ENCODE assay signal across 1 cellular context in the genomic region with DNA sequence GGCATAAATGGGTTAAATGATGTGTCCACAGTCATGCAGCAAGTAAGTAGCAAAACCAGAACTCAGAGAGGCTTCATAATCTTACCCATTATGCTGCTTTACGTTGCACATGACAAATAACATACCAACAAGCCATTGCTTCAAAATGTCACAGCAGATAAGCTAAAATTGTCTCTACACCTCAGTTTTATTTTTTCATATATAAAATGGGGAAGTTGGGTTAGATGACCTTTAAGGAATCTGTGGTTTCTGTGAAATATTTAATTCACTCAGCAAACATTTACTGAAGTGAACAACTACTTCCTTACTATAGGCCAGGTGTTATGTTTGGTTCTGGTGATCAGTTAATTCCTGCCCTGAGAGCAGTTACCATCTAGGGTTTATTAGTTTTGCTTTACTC.
TF ChIP-seq lines count a peak whose summit lies in the region.

No MANE protein-coding gene starts in this region.

TF ChIP-seq in HepG2, 621 proteins besides CTCF, POLR2A, EP300 and RAD21:
- TF ChIP-seq, protein P1, sequence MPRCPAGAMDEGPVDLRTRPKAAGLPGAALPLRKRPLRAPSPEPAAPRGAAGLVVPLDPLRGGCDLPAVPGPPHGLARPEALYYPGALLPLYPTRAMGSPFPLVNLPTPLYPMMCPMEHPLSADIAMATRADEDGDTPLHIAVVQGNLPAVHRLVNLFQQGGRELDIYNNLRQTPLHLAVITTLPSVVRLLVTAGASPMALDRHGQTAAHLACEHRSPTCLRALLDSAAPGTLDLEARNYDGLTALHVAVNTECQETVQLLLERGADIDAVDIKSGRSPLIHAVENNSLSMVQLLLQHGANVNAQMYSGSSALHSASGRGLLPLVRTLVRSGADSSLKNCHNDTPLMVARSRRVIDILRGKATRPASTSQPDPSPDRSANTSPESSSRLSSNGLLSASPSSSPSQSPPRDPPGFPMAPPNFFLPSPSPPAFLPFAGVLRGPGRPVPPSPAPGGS (CRISPR knock-in tag; IDR thresholded peaks at IDR 0.05): no peak
- TF ChIP-seq WIZ (CRISPR knock-in tag; IDR thresholded peaks at IDR 0.05): no peak
- TF ChIP-seq, protein P2, sequence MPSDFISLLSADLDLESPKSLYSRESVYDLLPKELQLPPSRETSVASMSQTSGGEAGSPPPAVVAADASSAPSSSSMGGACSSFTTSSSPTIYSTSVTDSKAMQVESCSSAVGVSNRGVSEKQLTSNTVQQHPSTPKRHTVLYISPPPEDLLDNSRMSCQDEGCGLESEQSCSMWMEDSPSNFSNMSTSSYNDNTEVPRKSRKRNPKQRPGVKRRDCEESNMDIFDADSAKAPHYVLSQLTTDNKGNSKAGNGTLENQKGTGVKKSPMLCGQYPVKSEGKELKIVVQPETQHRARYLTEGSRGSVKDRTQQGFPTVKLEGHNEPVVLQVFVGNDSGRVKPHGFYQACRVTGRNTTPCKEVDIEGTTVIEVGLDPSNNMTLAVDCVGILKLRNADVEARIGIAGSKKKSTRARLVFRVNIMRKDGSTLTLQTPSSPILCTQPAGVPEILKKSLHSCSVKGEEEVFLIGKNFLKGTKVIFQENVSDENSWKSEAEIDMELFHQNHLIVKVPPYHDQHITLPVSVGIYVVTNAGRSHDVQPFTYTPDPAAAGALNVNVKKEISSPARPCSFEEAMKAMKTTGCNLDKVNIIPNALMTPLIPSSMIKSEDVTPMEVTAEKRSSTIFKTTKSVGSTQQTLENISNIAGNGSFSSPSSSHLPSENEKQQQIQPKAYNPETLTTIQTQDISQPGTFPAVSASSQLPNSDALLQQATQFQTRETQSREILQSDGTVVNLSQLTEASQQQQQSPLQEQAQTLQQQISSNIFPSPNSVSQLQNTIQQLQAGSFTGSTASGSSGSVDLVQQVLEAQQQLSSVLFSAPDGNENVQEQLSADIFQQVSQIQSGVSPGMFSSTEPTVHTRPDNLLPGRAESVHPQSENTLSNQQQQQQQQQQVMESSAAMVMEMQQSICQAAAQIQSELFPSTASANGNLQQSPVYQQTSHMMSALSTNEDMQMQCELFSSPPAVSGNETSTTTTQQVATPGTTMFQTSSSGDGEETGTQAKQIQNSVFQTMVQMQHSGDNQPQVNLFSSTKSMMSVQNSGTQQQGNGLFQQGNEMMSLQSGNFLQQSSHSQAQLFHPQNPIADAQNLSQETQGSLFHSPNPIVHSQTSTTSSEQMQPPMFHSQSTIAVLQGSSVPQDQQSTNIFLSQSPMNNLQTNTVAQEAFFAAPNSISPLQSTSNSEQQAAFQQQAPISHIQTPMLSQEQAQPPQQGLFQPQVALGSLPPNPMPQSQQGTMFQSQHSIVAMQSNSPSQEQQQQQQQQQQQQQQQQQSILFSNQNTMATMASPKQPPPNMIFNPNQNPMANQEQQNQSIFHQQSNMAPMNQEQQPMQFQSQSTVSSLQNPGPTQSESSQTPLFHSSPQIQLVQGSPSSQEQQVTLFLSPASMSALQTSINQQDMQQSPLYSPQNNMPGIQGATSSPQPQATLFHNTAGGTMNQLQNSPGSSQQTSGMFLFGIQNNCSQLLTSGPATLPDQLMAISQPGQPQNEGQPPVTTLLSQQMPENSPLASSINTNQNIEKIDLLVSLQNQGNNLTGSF (CRISPR knock-in tag; IDR thresholded peaks at IDR 0.05): no peak
- TF ChIP-seq, protein P3, sequence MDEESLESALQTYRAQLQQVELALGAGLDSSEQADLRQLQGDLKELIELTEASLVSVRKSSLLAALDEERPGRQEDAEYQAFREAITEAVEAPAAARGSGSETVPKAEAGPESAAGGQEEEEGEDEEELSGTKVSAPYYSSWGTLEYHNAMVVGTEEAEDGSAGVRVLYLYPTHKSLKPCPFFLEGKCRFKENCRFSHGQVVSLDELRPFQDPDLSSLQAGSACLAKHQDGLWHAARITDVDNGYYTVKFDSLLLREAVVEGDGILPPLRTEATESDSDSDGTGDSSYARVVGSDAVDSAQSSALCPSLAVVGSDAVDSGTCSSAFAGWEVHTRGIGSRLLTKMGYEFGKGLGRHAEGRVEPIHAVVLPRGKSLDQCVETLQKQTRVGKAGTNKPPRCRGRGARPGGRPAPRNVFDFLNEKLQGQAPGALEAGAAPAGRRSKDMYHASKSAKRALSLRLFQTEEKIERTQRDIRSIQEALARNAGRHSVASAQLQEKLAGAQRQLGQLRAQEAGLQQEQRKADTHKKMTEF (CRISPR knock-in tag; IDR thresholded peaks at IDR 0.05): no peak
- no peak for TF ChIP-seq ZNF17 (CRISPR knock-in tag; IDR thresholded peaks at IDR 0.05)
- no peak for TF ChIP-seq RFX3 (CRISPR knock-in tag; IDR thresholded peaks at IDR 0.05)
- TF ChIP-seq MEF2D (CRISPR knock-in tag; IDR thresholded peaks at IDR 0.05): no peak
- no peak for TF ChIP-seq GATAD2A (CRISPR knock-in tag; IDR thresholded peaks at IDR 0.05)
- TF ChIP-seq FOXO1 (CRISPR knock-in tag; IDR thresholded peaks at IDR 0.05): no peak
- no peak for TF ChIP-seq NPAS2 (CRISPR knock-in tag; IDR thresholded peaks at IDR 0.05; ENCODE audit: borderline replicate concordance)
- TF ChIP-seq NR2F2 (IDR thresholded peaks at IDR 0.05; ENCODE audit: borderline replicate concordance, low read depth): no peak
- TF ChIP-seq KDM5B (CRISPR knock-in tag; IDR thresholded peaks at IDR 0.05; ENCODE audit: borderline replicate concordance): no peak
